Comparison of ENCODE assay signal across 8 cellular contexts in genomic region chr11:107563702-107564101, GRCh38. TPM values are rescaled to one million over a fixed set of nuclear protein-coding genes. Genes with fewer than 3 reads are reported as not detected.
DNase-seq lines count a peak whose midpoint lies in the region; ATAC-seq and TF ChIP-seq lines count a peak whose summit lies in the region.

No MANE protein-coding gene starts in this region.

- no peaks in the 10 kb centered on the region for H3K9me3 Mint-ChIP-seq in CD14-positive monocyte
- no peaks in the 10 kb centered on the region for H3K9me3 Mint-ChIP-seq in activated CD8-positive, alpha-beta T cell treated with anti-CD3 and anti-CD28 coated beads, Interleukin-2, amount 10 ng/mL, durations not matched to agents 7 days and 5 days (ENCODE audit: insufficient read depth)

- no peak overlapping the region for H2AFZ ChIP-seq in parathyroid adenoma

- H3K4me1 Mint-ChIP-seq in CD14-positive monocyte = peaks cover 25% of the 10 kb centered on the region
- H3K4me1 Mint-ChIP-seq in activated CD8-positive, alpha-beta T cell treated with anti-CD3 and anti-CD28 coated beads, Interleukin-2, amount 10 ng/mL, durations not matched to agents 7 days and 5 days (ENCODE audit: low read depth) = peaks cover 51% of the 10 kb centered on the region

- no peaks in the 10 kb centered on the region for H3K9me3 ChIP-seq in parathyroid adenoma (ENCODE audit: control insufficient read depth, low read length)

- no peaks in the 10 kb centered on the region for H3K36me3 ChIP-seq in parathyroid adenoma (ENCODE audit: control insufficient read depth, insufficient read depth, low read length)

- intact Hi-C loops in CD14-positive monocyte (cut with micrococcal nuclease) = no loop called here

- H3K27me3 ChIP-seq in parathyroid adenoma (ENCODE audit: control insufficient read depth, insufficient read depth, low read length) = no peaks in the 10 kb centered on the region

- H3K27ac ChIP-seq in parathyroid adenoma = no peak overlapping the region

- POLR2A ChIA-PET in activated CD8-positive, alpha-beta T cell treated with anti-CD3 and anti-CD28 coated beads, Interleukin-2, amount 10 ng/mL, durations not matched to agents 7 days and 5 days (lab: Charles Lee) = interaction anchor here (1.1 kb wide), 1 partner anchor 28 kb away, joined by 3 read pairs; no protein-coding TSS in a partner anchor

- H3K4me1 ChIP-seq in parathyroid adenoma = no peaks in the 10 kb centered on the region

- ATAC-seq in GM18511 (IDR thresholded peaks at IDR 0.05; ENCODE audit: unreplicated experiment) (peak; percentile 28), HG03159 (IDR thresholded peaks at IDR 0.05; ENCODE audit: unreplicated experiment) (peak; percentile 32), HG02884 (IDR thresholded peaks at IDR 0.05; ENCODE audit: unreplicated experiment) (no peak)
- ATAC-seq in activated CD8-positive, alpha-beta T cell treated with anti-CD3 and anti-CD28 coated beads, Interleukin-2, amount 10 ng/mL, durations not matched to agents 7 days and 5 days = no peak

- no peak overlapping the region for H3K4me3 Mint-ChIP-seq in CD14-positive monocyte
- peak overlapping the region; percentile 46 for H3K4me3 Mint-ChIP-seq in activated CD8-positive, alpha-beta T cell treated with anti-CD3 and anti-CD28 coated beads, Interleukin-2, amount 10 ng/mL, durations not matched to agents 7 days and 5 days

- CTCF ChIA-PET in activated CD8-positive, alpha-beta T cell treated with anti-CD3 and anti-CD28 coated beads, Interleukin-2, amount 10 ng/mL, durations not matched to agents 7 days and 5 days (lab: Charles Lee) = interaction anchor here (0.7 to 7.5 kb wide), 18 partner anchors 8 to 1352 kb away, joined by 3 to 95 read pairs (median 4); no protein-coding TSS in a partner anchor

- DNase-seq in CD14-positive monocyte (ENCODE audit: low spot score) = no peak
- peak; percentile 32 for DNase-seq in NCI-H748 (lab: John Stamatoyannopoulos, UW; ENCODE audit: unreplicated experiment)
- peak; percentile 65 for DNase-seq in activated CD8-positive, alpha-beta T cell treated with anti-CD3 and anti-CD28 coated beads, Interleukin-2, amount 10 ng/mL, durations not matched to agents 7 days and 5 days
- peak; percentile 78 for DNase-seq in fibroblast of the aortic adventitia (ENCODE audit: low read depth)

- H3K9ac ChIP-seq in parathyroid adenoma = no peak overlapping the region

- H3K27ac Mint-ChIP-seq in CD14-positive monocyte = peak overlapping the region in 2 of 7 donors; percentile 13 to 68
- peak overlapping the region; percentile 28 for H3K27ac Mint-ChIP-seq in activated CD8-positive, alpha-beta T cell treated with anti-CD3 and anti-CD28 coated beads, Interleukin-2, amount 10 ng/mL, durations not matched to agents 7 days and 5 days

- no peaks in the 10 kb centered on the region for H3K79me2 ChIP-seq in parathyroid adenoma

- H3K27me3 Mint-ChIP-seq in CD14-positive monocyte (ENCODE audit: low read depth in 3 of 3) = peaks cover 1 to 2% (median 2%) of the 10 kb centered on the region in 3 donors
- H3K27me3 Mint-ChIP-seq in activated CD8-positive, alpha-beta T cell treated with anti-CD3 and anti-CD28 coated beads, Interleukin-2, amount 10 ng/mL, durations not matched to agents 7 days and 5 days (ENCODE audit: low read depth) = no peaks in the 10 kb centered on the region

- TF ChIP-seq CTCF in CD14-positive monocyte (IDR thresholded peaks at IDR 0.05) (peak; percentile 38), fibroblast of the aortic adventitia (IDR thresholded peaks at IDR 0.05; ENCODE audit: insufficient read depth, low read length) (peak; percentile 70), parathyroid adenoma (IDR thresholded peaks at IDR 0.05) (peak; percentile 25)

- H3K36me3 Mint-ChIP-seq in CD14-positive monocyte = peaks cover 17 to 19% of the 10 kb centered on the region in 2 donors
- peaks cover 14% of the 10 kb centered on the region for H3K36me3 Mint-ChIP-seq in activated CD8-positive, alpha-beta T cell treated with anti-CD3 and anti-CD28 coated beads, Interleukin-2, amount 10 ng/mL, durations not matched to agents 7 days and 5 days (ENCODE audit: low read depth)

- H3K4me2 ChIP-seq in parathyroid adenoma (ENCODE audit: low read length) = no peak overlapping the region

- H3K4me3 ChIP-seq in fibroblast of the aortic adventitia (ENCODE audit: low read depth, low read length) = peak overlapping the region; percentile 43
- H3K4me3 ChIP-seq in parathyroid adenoma (ENCODE audit: low read depth, low read length) = no peak overlapping the region

RNA-seq across cellular contexts. Expression of gene ALKBH8, which starts 1.8 kb away (rescaled TPM):
- 1 to 10 TPM in 1 of 2 donors, under 1 TPM in 1; 0.83 to 1.8 TPM for polyA plus RNA-seq in CD14-positive monocyte
- total RNA-seq in activated CD8-positive, alpha-beta T cell treated with anti-CD3 and anti-CD28 coated beads, Interleukin-2, amount 10 ng/mL, durations not matched to agents 7 days and 5 days = 10 to 100 TPM; 11.1 to 11.3 TPM
- total RNA-seq in fibroblast of the aortic adventitia (ENCODE audit: low replicate concordance) = 10.7 and 16.3 TPM in 2 replicates

RNA-seq across cellular contexts. Expression of gene ELMOD1, which starts 27.2 kb away (rescaled TPM):
- polyA plus RNA-seq in CD14-positive monocyte = not detected
- not detected for total RNA-seq in activated CD8-positive, alpha-beta T cell treated with anti-CD3 and anti-CD28 coated beads, Interleukin-2, amount 10 ng/mL, durations not matched to agents 7 days and 5 days
- 0.36 and 0.90 TPM in 2 replicates for total RNA-seq in fibroblast of the aortic adventitia (ENCODE audit: low replicate concordance)

Comparison
In these comparisons a context has a peak if more than half of its experiments do, and no peak if none do; other contexts are left out.
1. ATAC-seq: peak in GM18511 (single experiment) and HG03159 (single experiment); none in activated CD8-positive, alpha-beta T cell treated with anti-CD3 and anti-CD28 coated beads, Interleukin-2, amount 10 ng/mL, durations not matched to agents 7 days and 5 days (single experiment) and HG02884 (single experiment).
2. Peak in every context shown above with its lines, with median percentiles within 50 percentile points of each other: CTCF ChIP-seq.